ENCODE assay signal across 13 cellular contexts in the genomic region with DNA sequence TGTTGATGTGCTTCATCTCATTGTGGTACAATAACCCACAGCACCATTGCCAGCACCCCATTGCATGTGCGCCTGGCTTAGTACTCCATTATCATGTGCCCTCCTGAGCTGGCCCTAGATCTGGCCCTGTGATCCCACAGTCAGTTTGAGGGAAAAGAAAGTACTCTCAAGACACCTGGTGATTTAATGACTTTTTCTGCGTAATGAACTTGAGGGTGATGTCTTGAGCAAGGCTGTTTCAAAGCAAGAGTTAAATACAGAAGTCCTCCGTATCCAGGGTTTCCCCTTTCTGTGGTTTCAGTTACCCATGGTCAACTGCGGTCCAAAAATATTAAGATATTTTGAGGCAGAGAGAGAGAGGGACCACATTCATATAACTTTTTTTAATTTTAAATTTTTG. TPM values are rescaled to one million over a fixed set of nuclear protein-coding genes. Genes with fewer than 3 reads are reported as not detected.
DNase-seq lines count a peak whose midpoint lies in the region; ATAC-seq, FAIRE-seq and TF ChIP-seq lines count a peak whose summit lies in the region.
"Had no signal": no experiment of that assay in that cellular context is flagged by ENCODE, and none has a peak within 500 bp of the region (broad histone marks: within the 10 kb centered on the region; RNA-seq: fewer than 3 reads in every experiment).

No MANE protein-coding gene starts in this region.

- no peak for FAIRE-seq in GM12891 (lab: Jason Lieb, UNC)

- ATAC-seq in GM21515 (IDR thresholded peaks at IDR 0.05; ENCODE audit: unreplicated experiment) = peak; percentile 26
- peak; percentile 36 for ATAC-seq in HG03196 (IDR thresholded peaks at IDR 0.05; ENCODE audit: unreplicated experiment)
- ATAC-seq: natural killer cell treated with Interleukin-12 subunit alpha and Interleukin-12 subunit beta and Interleukin-15 and Interleukin-18, amount 100 ng/mL, for 72 hours had no signal

- DNase-seq in GM12891 (ENCODE audit: insufficient read length, low spot score) = no peak
- DNase-seq in SIG-M5 (lab: John Stamatoyannopoulos, UW) = peak; percentile 17
- DNase-seq in OCI-M1 (lab: John Stamatoyannopoulos, UW) = no peak
- DNase-seq in epidermal melanocyte (ENCODE audit: insufficient read length, low spot score) = no peak
- no peak for DNase-seq in glomerular visceral epithelial cell (ENCODE audit: extremely low spot score)
- no peak for DNase-seq in GM03348 (ENCODE audit: low spot score)
- DNase-seq: activated effector memory CD4-positive, alpha-beta T cell treated with Interleukin-2 at 50 U/mL for 16 hours; central memory CD4-positive, alpha-beta T cell; H9; NCI-H2029 had no signal

- TF ChIP-seq POLR2A in GM12891 (IDR thresholded peaks at IDR 0.05; ENCODE audit: low read depth, low read length) = no peak

TF ChIP-seq in GM12891, 5 proteins besides CTCF, POLR2A, EP300 and RAD21:
- peak; percentile 94 for TF ChIP-seq SPI1 (IDR thresholded peaks at IDR 0.05; ENCODE audit: low read depth, low read length)
- 0 out of 2 replicates have a peak, but pooled peaks have one; percentile 39 for TF ChIP-seq POLR2AphosphoS5 (IDR thresholded peaks at IDR 0.05; ENCODE audit: low read depth, low read length)
- TF ChIP-seq TAF1 (IDR thresholded peaks at IDR 0.05; ENCODE audit: low read depth, low read length) = no peak
- TF ChIP-seq POU2F2 (IDR thresholded peaks at IDR 0.05; ENCODE audit: low read depth, low read length) = peak; percentile 48; the same call in 1 of the 2 replicates
TF ChIP-seq in GM12891: peak in this region for 3.

RNA-seq across cellular contexts. Expression of a gene that starts 16.3 kb away (rescaled TPM):
- 0.27 TPM for polyA plus RNA-seq in GM12891 (2012; ENCODE audit: low read depth, missing spikeins)

RNA-seq across cellular contexts. Expression of a gene that starts 39.7 kb away (rescaled TPM):
- 10.7 TPM for polyA plus RNA-seq in GM12891 (2012; ENCODE audit: low read depth, missing spikeins)
